ENCODE assay signal across 9 cellular contexts in genomic region chr1:110053557-110054428, GRCh38. TPM values are rescaled to one million over a fixed set of nuclear protein-coding genes. Genes with fewer than 3 reads are reported as not detected.
DNase-seq lines count a peak whose midpoint lies in the region; ATAC-seq and TF ChIP-seq lines count a peak whose summit lies in the region.
"Had no signal": no experiment of that assay in that cellular context is flagged by ENCODE, and none has a peak within 500 bp of the region (broad histone marks: within the 10 kb centered on the region; RNA-seq: fewer than 3 reads in every experiment).

No MANE protein-coding gene starts in this region.

- no peaks in the 10 kb centered on the region for H3K27me3 ChIP-seq in MG63
- no peaks in the 10 kb centered on the region for H3K27me3 ChIP-seq in lung (ENCODE audit: control insufficient read depth, insufficient read depth)
- H3K27me3 ChIP-seq: BLaER1 treated with 17β-estradiol and CSF1 and Interleukin-3, amounts not matched to agents 10 nM and 100 nM had no signal

- H3K4me3 ChIP-seq in MG63 (no peak overlapping the region), lung (no peak overlapping the region)
- H3K4me3 ChIP-seq: BLaER1 treated with 17β-estradiol and CSF1 and Interleukin-3, amounts not matched to agents 10 nM and 100 nM had no signal

- WGBS in lung, 2 donors = 74 to 85% methylated on average over 16 of the region's 16 CpGs

- no peaks in the 10 kb centered on the region for H3K9me3 ChIP-seq in MG63
- H3K9me3 ChIP-seq in lung (ENCODE audit: control insufficient read depth in 2 of 2, insufficient read depth in 1 of 2, low read length in 1 of 2) = peaks cover 0 to 2% of the 10 kb centered on the region in 2 donors
- H3K9me3 ChIP-seq: BLaER1 treated with 17β-estradiol and CSF1 and Interleukin-3, amounts not matched to agents 10 nM and 100 nM had no signal

- H3K36me3 Mint-ChIP-seq in chondrocyte (ENCODE audit: low read depth) = peaks cover 37% of the 10 kb centered on the region

- no peak overlapping the region for H3K4me3 Mint-ChIP-seq in chondrocyte (ENCODE audit: unreplicated experiment)

- H3K4me1 Mint-ChIP-seq in chondrocyte (ENCODE audit: low read depth) = peaks cover 41% of the 10 kb centered on the region

- H3K9me3 Mint-ChIP-seq in chondrocyte (ENCODE audit: low read depth) = no peaks in the 10 kb centered on the region

- peaks cover 0 to 3% of the 10 kb centered on the region in 2 donors for H3K4me1 ChIP-seq in lung (ENCODE audit: control insufficient read depth in 2 of 2, insufficient read depth in 2 of 2, low read length in 2 of 2)

- no peak overlapping the region for H3K27ac ChIP-seq in lung (ENCODE audit: low read depth in 1 of 2, low read length in 1 of 2)
- H3K27ac ChIP-seq: BLaER1 treated with 17β-estradiol and CSF1 and Interleukin-3, amounts not matched to agents 10 nM and 100 nM had no signal

- peak; percentile 29 to 65 (median 51) for DNase-seq in NCI-H1417 (lab: John Stamatoyannopoulos, UW)
- no peak for DNase-seq in NCI-H1417 treated with DMSO at 0.1 percent for 48 hours (lab: John Stamatoyannopoulos, UW)
- peak; percentile 63 for DNase-seq in MG63
- DNase-seq in activated CD4-positive, alpha-beta T cell treated with anti-CD3 and anti-CD28 coated beads for 4 hours = peak; percentile 44 to 70
- no peak for DNase-seq in chondrocyte (ENCODE audit: low spot score)
- DNase-seq in lung (ENCODE audit: low spot score) = peak; percentile 61
- DNase-seq in stimulated activated CD8-positive, alpha-beta memory T cell treated with anti-CD3 and anti-CD28 coated beads, Interleukin-4, amount 100 ng/mL, for 1 hour (ENCODE audit: low read depth in 2 of 2, low spot score in 1 of 2) = peak; percentile 36 to 41
- DNase-seq in RKO (ENCODE audit: low spot score) = no peak

- H3K27ac Mint-ChIP-seq in chondrocyte (ENCODE audit: unreplicated experiment) = peak overlapping the region; percentile 49

- H3K27me3 Mint-ChIP-seq in chondrocyte (ENCODE audit: low read depth) = no peaks in the 10 kb centered on the region

- no peak for ATAC-seq in lung (ENCODE audit: insufficient read depth, low FRiP score)

- H3K36me3 ChIP-seq in MG63 = peaks cover 91% of the 10 kb centered on the region
- peaks cover 35 to 80% of the 10 kb centered on the region in 2 donors for H3K36me3 ChIP-seq in lung (ENCODE audit: control insufficient read depth in 2 of 2, insufficient read depth in 2 of 2, low read length in 2 of 2)

- TF ChIP-seq CTCF in chondrocyte (IDR thresholded peaks at IDR 0.05) (peak; percentile 92), lung (IDR thresholded peaks at IDR 0.05; ENCODE audit: control extremely low read depth, extremely low read depth) (peak; percentile 66)

RNA-seq across cellular contexts. Expression of gene ALX3, which starts 16.7 kb away (rescaled TPM):
- 11.3 and 14.9 TPM in 2 replicates for total RNA-seq in MG63 (2014; rRNA removed; shearing (Covaris generic); ENCODE audit: low replicate concordance)
- total RNA-seq in chondrocyte (not detected in 3 replicates), lung (not detected)
- polyA plus RNA-seq in lung = under 1 TPM; 0.13 to 0.16 TPM

RNA-seq across cellular contexts. Expression of gene STRIP1, which starts 19.4 kb away (rescaled TPM):
- total RNA-seq in MG63 (2014; rRNA removed; shearing (Covaris generic); ENCODE audit: low replicate concordance) = 39.6 and 41.0 TPM in 2 replicates
- 40.2 to 45.6 TPM (median 41.4 TPM) in 3 replicates for total RNA-seq in chondrocyte
- 10 to 100 TPM; 36.1 to 68.2 TPM for total RNA-seq in lung
- polyA plus RNA-seq in lung = 10 to 100 TPM; 11.7 to 20.8 TPM

RNA-seq across cellular contexts. Expression of gene UBL4B, which starts 58.5 kb away (rescaled TPM):
- total RNA-seq in MG63 (2014; rRNA removed; shearing (Covaris generic); ENCODE audit: low replicate concordance) = not detected in 2 replicates
- not detected in 3 replicates for total RNA-seq in chondrocyte
- not detected for total RNA-seq in lung
- polyA plus RNA-seq in lung = not detected

Comparison
In these comparisons a context has a peak if more than half of its experiments do, and no peak if none do; other contexts are left out.
1. DNase-seq: peak in NCI-H1417 (3 of 3), MG63 (single experiment), activated CD4-positive, alpha-beta T cell treated with anti-CD3 and anti-CD28 coated beads for 4 hours (2 of 2), lung (single experiment) and stimulated activated CD8-positive, alpha-beta memory T cell treated with anti-CD3 and anti-CD28 coated beads, Interleukin-4, amount 100 ng/mL, for 1 hour (2 of 2); none in NCI-H1417 treated with DMSO at 0.1 percent for 48 hours (single experiment), chondrocyte (single experiment) and RKO (single experiment).
2. RNA of gene ALX3, which starts 16.7 kb away (total RNA-seq): 11.3 to 14.9 TPM in MG63; not detected in chondrocyte and not detected in lung; every median in the first group is over 10 times any median in the second.